Comparison of ENCODE assay signal across 9 cellular contexts in the genomic region with DNA sequence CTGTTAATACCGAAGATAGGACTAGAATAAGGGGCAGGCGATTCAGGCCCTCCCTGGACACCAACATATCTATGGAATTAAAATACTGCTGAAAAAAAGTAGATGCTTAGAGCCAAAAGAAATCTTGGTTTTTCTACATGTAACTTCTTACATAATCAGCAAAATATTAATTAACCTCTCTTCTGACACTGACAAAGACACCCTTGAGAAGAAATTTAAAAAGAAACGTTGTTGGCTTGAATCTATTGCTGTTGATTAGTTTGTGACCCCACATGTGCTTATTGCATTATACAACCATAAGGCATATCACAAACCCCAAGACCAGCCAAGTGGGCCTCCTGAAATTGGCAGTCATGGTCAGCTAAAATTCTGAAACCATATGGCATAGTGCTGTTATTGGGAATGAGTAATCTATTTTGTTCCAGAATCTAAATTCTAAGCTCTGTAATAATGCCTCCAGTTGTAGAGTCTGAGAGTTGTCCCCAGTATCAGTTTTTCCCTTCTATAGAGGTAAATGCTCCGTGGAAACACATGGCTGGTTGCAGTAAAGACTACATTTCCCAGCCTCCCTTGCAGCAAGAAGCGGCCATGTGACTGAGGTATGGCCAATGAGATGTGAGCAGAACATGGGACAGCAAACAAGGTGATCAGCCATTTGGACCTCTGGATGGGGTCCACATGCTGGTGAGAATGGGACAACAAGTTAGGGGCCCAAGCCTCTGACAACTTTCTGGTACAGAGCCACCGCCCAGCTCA. TPM values are rescaled to one million over a fixed set of nuclear protein-coding genes. Genes with fewer than 3 reads are reported as not detected.
A peak's percentile ranks its signal among the peaks of the same experiment; 100 is the strongest.
DNase-seq lines count a peak whose midpoint lies in the region; ATAC-seq, FAIRE-seq and TF ChIP-seq lines count a peak whose summit lies in the region.
"Had no signal": no experiment of that assay in that cellular context is flagged by ENCODE, and none has a peak within 500 bp of the region (broad histone marks: within the 10 kb centered on the region; RNA-seq: fewer than 3 reads in every experiment).

No MANE protein-coding gene starts in this region.

- H4K8ac ChIP-seq in H1 (ENCODE audit: extremely low read depth, insufficient read depth, low read length), result no peak overlapping the region

- H3K4me3 ChIP-seq in H1 (ENCODE audit: extremely low read depth in 1 of 4, insufficient read depth in 2 of 4, low read depth in 3 of 4, low read length in 4 of 4), result no peak overlapping the region
- H3K4me3 ChIP-seq: skin epidermis had no signal

- no peaks in the 10 kb centered on the region for H3K23me2 ChIP-seq in H1 (ENCODE audit: low read depth, low read length)

- no peak overlapping the region for H2BK12ac ChIP-seq in H1 (ENCODE audit: low read depth, low read length)

- intact Hi-C loops in sciatic nerve (cut with DNase I), result no loop called here

- in situ Hi-C loops in SK-MEL-5 (cut with HindIII; ENCODE audit: low pct_unique_long_range_greater_than_20kb, low sequenced_read_pairs), result loop anchor here (10.0 kb wide), 1 partner anchor 183 kb away; no protein-coding TSS in a partner anchor

- no peaks in the 10 kb centered on the region for H3K36me3 ChIP-seq in H1 (ENCODE audit: control insufficient read depth in 2 of 4, insufficient read depth in 4 of 4, low read length in 3 of 4)

- 83% methylated on average over 6 of the region's 6 CpGs; no CpG with 5 or more reads in 1 of the 2 experiments for WGBS in H1 (ENCODE audit: extremely low coverage in 1 of 2, insufficient coverage in 1 of 2, insufficient read length in 1 of 2, insufficient replicate concordance in 2 of 2, low coverage in 1 of 2, low lambda C conversion rate in 2 of 2, missing lambda C conversion rate in 1 of 2), 2 experiments

- no peak for TF ChIP-seq EP300 in H1 (IDR thresholded peaks at IDR 0.05; ENCODE audit: borderline replicate concordance in 1 of 2, low read depth in 2 of 2, low read length in 2 of 2)

- H2BK120ac ChIP-seq in H1 (replicated peaks; ENCODE audit: low read depth, low read length), result no peak overlapping the region

- H3K4me1 ChIP-seq in H1 (replicated peaks in 1 of 4; ENCODE audit: control insufficient read depth in 3 of 4, insufficient read depth in 4 of 4, low read length in 3 of 4), result no peaks in the 10 kb centered on the region

- no peak for TF ChIP-seq POLR2A in H1 (IDR thresholded peaks at IDR 0.05; ENCODE audit: control extremely low read depth in 1 of 2, low read depth in 2 of 2, low read length in 2 of 2)

- H3K4me3 Mint-ChIP-seq in HFFc6, result no peak overlapping the region
- H3K4me3 Mint-ChIP-seq in nephron progenitor cell, result no peak overlapping the region

- H3K4me2 ChIP-seq in H1 (ENCODE audit: insufficient read depth in 1 of 2, low read depth in 2 of 2, low read length in 2 of 2), result no peak overlapping the region

- no peak overlapping the region for H3K4ac ChIP-seq in H1 (replicated peaks; ENCODE audit: insufficient read length, low read depth, low read length)

- no peak for FAIRE-seq in H1 (lab: Jason Lieb, UNC)

- TF ChIP-seq RAD21 in H1 (IDR thresholded peaks at IDR 0.05 in 1 of 2, conservative IDR thresholded peaks at IDR 0.05 in 1 of 2; ENCODE audit: low read depth in 2 of 2, low read length in 2 of 2), result no peak

- H2AK5ac ChIP-seq in H1 (ENCODE audit: low read depth, low read length), result no peak overlapping the region

- H3K9ac ChIP-seq in H1 (replicated peaks in 1 of 4; ENCODE audit: extremely low read depth in 1 of 4, low read depth in 3 of 4, low read length in 3 of 4), result no peak overlapping the region

- no peaks in the 10 kb centered on the region for H3K79me1 ChIP-seq in H1 (ENCODE audit: low read depth, low read length)

- TF ChIP-seq CTCF in HFFc6 (IDR thresholded peaks at IDR 0.05) (no peak), H1 (IDR thresholded peaks at IDR 0.05; ENCODE audit: control extremely low read depth in 1 of 3, insufficient read depth in 1 of 3, low read depth in 1 of 3, low read length in 3 of 3) (no peak), nephron progenitor cell (IDR thresholded peaks at IDR 0.05) (no peak)

- no peaks in the 10 kb centered on the region for H3K27me3 ChIP-seq in H1 (replicated peaks in 1 of 4; ENCODE audit: control insufficient read depth in 3 of 4, extremely low read depth in 1 of 4, insufficient read depth in 3 of 4, low read length in 3 of 4)

- no peaks in the 10 kb centered on the region for H3K79me2 ChIP-seq in H1 (ENCODE audit: control insufficient read depth in 1 of 2, insufficient read depth in 2 of 2, low read length in 2 of 2)

- peaks cover 28% of the 10 kb centered on the region for H3K4me1 Mint-ChIP-seq in HFFc6 (ENCODE audit: low read depth)
- H3K4me1 Mint-ChIP-seq in nephron progenitor cell, result peaks cover 13% of the 10 kb centered on the region

- H3K18ac ChIP-seq in H1 (ENCODE audit: extremely low read depth, low read length), result no peak overlapping the region

- no peaks in the 10 kb centered on the region for H3K9me3 ChIP-seq in H1 (ENCODE audit: insufficient read depth in 2 of 2, low read depth in 1 of 2, low read length in 1 of 2)

- no peak overlapping the region for H3K14ac ChIP-seq in H1 (ENCODE audit: insufficient read length)

- H3K9me3 Mint-ChIP-seq in HFFc6, result no peaks in the 10 kb centered on the region
- peaks cover 9% of the 10 kb centered on the region for H3K9me3 Mint-ChIP-seq in nephron progenitor cell

- no peaks in the 10 kb centered on the region for H4K20me1 ChIP-seq in H1 (replicated peaks in 1 of 2; ENCODE audit: control insufficient read depth in 1 of 2, insufficient read depth in 2 of 2, low read length in 2 of 2)

- H3K27me3 Mint-ChIP-seq in HFFc6 (ENCODE audit: insufficient read depth), result peaks cover 1% of the 10 kb centered on the region
- peaks cover 26% of the 10 kb centered on the region for H3K27me3 Mint-ChIP-seq in nephron progenitor cell (ENCODE audit: low read depth, poor library complexity)

- H4K91ac ChIP-seq in H1 (replicated peaks; ENCODE audit: insufficient read length, low read length), result no peak overlapping the region

- ATAC-seq in sciatic nerve (peak; percentile 46), GM18873 (IDR thresholded peaks at IDR 0.05; ENCODE audit: low FRiP score, unreplicated experiment) (no peak)

- H4K5ac ChIP-seq in H1 (ENCODE audit: insufficient read length, low read depth, low read length), result no peak overlapping the region

- DNase-seq in CD1c-positive myeloid dendritic cell (ENCODE audit: extremely low spot score), result peak; percentile 36
- peak; percentile 24 for DNase-seq in HFFc6
- peak; percentile 87 for DNase-seq in SK-MEL-5 (ENCODE audit: low read depth, low spot score)
- no peak for DNase-seq in H1 (ENCODE audit: low read depth in 1 of 2, low spot score in 2 of 2)
- DNase-seq in sciatic nerve (ENCODE audit: low spot score), result no peak
- no peak for DNase-seq in glomerular visceral epithelial cell (ENCODE audit: extremely low spot score)
- DNase-seq in nephron progenitor cell, result no peak

- no peak overlapping the region for H2AFZ ChIP-seq in H1 (ENCODE audit: low read length)

- no peak overlapping the region for H3K56ac ChIP-seq in H1 (replicated peaks; ENCODE audit: insufficient read length, low read depth, low read length)

- no peak overlapping the region for H2BK20ac ChIP-seq in H1 (ENCODE audit: low read length)

- H2BK15ac ChIP-seq in H1 (ENCODE audit: low read length), result no peak overlapping the region

- CTCF ChIA-PET in H1 (lab: Charles Lee; ENCODE audit: partially characterized antibody), result interaction anchor here (1.1 to 7.7 kb wide), 8 partner anchors 11 to 280 kb away, joined by 3 to 115 read pairs (median 4); a partner anchor contains a TSS

- no peaks in the 10 kb centered on the region for H3K36me3 Mint-ChIP-seq in HFFc6 (ENCODE audit: low read depth)
- no peaks in the 10 kb centered on the region for H3K36me3 Mint-ChIP-seq in nephron progenitor cell (ENCODE audit: low read depth)

- no peak overlapping the region for H3K23ac ChIP-seq in H1 (ENCODE audit: insufficient read length)

- H3K27ac ChIP-seq in H1 (ENCODE audit: low read depth, low read length), result no peak overlapping the region
- H3K27ac ChIP-seq: skin epidermis had no signal

- POLR2A ChIA-PET in H1 (lab: Charles Lee; ENCODE audit: partially characterized antibody), result interaction anchor here (0.9 kb wide), 1 partner anchor 276 kb away, joined by 3 read pairs; no protein-coding TSS in a partner anchor

- H3K27ac Mint-ChIP-seq in HFFc6 (no peak overlapping the region), nephron progenitor cell (no peak overlapping the region)

- H2BK5ac ChIP-seq in H1 (ENCODE audit: low read depth, low read length), result no peak overlapping the region

TF ChIP-seq in H1, 55 proteins besides CTCF, POLR2A, EP300 and RAD21 (continues in another document):
- TF ChIP-seq SIN3A (conservative IDR thresholded peaks at IDR 0.05 in 1 of 2, IDR thresholded peaks at IDR 0.05 in 1 of 2; ENCODE audit: low read depth in 1 of 2, low read length in 2 of 2), result no peak
- TF ChIP-seq CHD2 (IDR thresholded peaks at IDR 0.05; ENCODE audit: low read length), result no peak
- TF ChIP-seq YY1 (IDR thresholded peaks at IDR 0.05; ENCODE audit: low read depth, low read length), result peak; percentile 88
- TF ChIP-seq JUN (IDR thresholded peaks at IDR 0.05; ENCODE audit: low read depth, low read length), result no peak
- TF ChIP-seq, protein P1, sequence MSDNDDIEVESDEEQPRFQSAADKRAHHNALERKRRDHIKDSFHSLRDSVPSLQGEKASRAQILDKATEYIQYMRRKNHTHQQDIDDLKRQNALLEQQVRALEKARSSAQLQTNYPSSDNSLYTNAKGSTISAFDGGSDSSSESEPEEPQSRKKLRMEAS (IDR thresholded peaks at IDR 0.05), result peak; percentile 76
- no peak for TF ChIP-seq EGR1 (IDR thresholded peaks at IDR 0.05; ENCODE audit: borderline replicate concordance, low read depth, low read length)
- TF ChIP-seq CREB1 (IDR thresholded peaks at IDR 0.05), result 0 out of 2 replicates have a peak, but pooled peaks have one; percentile 15
- TF ChIP-seq KDM1A (IDR thresholded peaks at IDR 0.05; ENCODE audit: borderline replicate concordance, low read length), result no peak

RNA-seq across cellular contexts. Expression of a gene that starts 42.4 kb away (rescaled TPM):
- 10 to 100 TPM; 37.8 to 46.5 (median 45.2) TPM for total RNA-seq in HFFc6 (2021; fragmentation: NEBNext Ultra II Directional; extraction: Animal tissue kit (Norgen Biotek cat#: 25700))
- 118 and 121 TPM in 2 replicates for total RNA-seq in SK-MEL-5 (2014; rRNA removed; shearing (Covaris generic))
- polyA plus RNA-seq in SK-MEL-5 (2015; cell fraction: cytosol; rRNA removed), result 66.3 and 77.9 TPM in 2 replicates
- 55.0 and 56.7 TPM in 2 replicates for polyA plus RNA-seq in SK-MEL-5 (2015; cell fraction: nucleus; rRNA removed)
- 30.8 and 32.1 TPM in 2 replicates for total RNA-seq in H1 (2021; fragmentation: NEBNext Ultra II Directional; extraction: Animal tissue kit (Norgen Biotek cat#: 25700))
- 18.4 and 18.6 TPM in 2 replicates for polyA plus RNA-seq in H1 (2011; rRNA removed)
- 18.0 TPM for polyA plus RNA-seq in H1 (2011; cell fraction: cytosol; rRNA removed)
- polyA plus RNA-seq in H1 (2011; cell fraction: nucleus; rRNA removed), result 19.0 TPM
- 20.7 to 26.6 TPM (median 24.5 TPM) in 4 replicates for polyA plus RNA-seq in H1 (2012, experiment 1 of 2)
- 15.2 TPM for polyA plus RNA-seq in H1 (2012, experiment 2 of 2)
- 24.8 TPM for polyA plus RNA-seq in H1 (2013, experiment 1 of 2)
- 23.8 TPM for polyA plus RNA-seq in H1 (2013, experiment 2 of 2)
- 18.1 and 19.4 TPM in 2 replicates for polyA minus RNA-seq in H1 (2011; rRNA and poly(A)+ RNA removed)
- 10.7 TPM for polyA minus RNA-seq in H1 (2011; cell fraction: cytosol; rRNA and poly(A)+ RNA removed)
- 15.3 TPM for polyA minus RNA-seq in H1 (2011; cell fraction: nucleus; rRNA and poly(A)+ RNA removed)
- total RNA-seq in sciatic nerve, result 25.8 TPM

Comparison
In these comparisons a context has a peak if more than half of its experiments do, and no peak if none do; other contexts are left out.
1. DNase-seq: peak in CD1c-positive myeloid dendritic cell (single experiment), HFFc6 (single experiment) and SK-MEL-5 (single experiment); none in H1 (0 of 2), sciatic nerve (single experiment), glomerular visceral epithelial cell (single experiment) and nephron progenitor cell (single experiment).